In the genomic region with DNA sequence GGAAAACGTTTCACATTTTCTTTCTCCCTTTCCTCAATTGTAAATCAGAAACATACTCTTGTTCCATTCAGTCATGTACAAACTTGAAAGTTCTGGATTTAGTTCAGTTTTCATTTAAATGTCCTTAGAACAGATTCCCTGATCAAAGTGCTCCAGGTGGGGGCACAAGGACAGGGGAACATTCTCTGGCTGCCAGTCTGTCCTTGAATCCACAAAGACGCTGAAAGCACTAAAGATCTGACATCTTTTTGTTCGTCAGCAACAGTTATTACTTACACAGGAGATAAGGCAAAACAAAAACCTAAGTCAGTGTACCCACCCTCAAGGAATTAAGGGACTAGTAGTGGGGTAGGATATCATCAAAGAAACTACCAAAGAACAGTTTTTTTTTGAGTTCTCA, we compare ENCODE assay signal across 27 cellular contexts.
DNase-seq lines count a peak whose midpoint lies in the region; ATAC-seq and TF ChIP-seq lines count a peak whose summit lies in the region.
"Had no signal": no experiment of that assay in that cellular context is flagged by ENCODE, and none has a peak within 500 bp of the region (broad histone marks: within the 10 kb centered on the region; RNA-seq: fewer than 3 reads in every experiment).

No MANE protein-coding gene starts in this region.

- H3K23ac ChIP-seq in mesendoderm (ENCODE audit: low read length): no peak overlapping the region

- H2AK5ac ChIP-seq in mesendoderm (ENCODE audit: low read length): no peak overlapping the region

- H3K36me3 Mint-ChIP-seq in WTC11: peaks cover 46% of the 10 kb centered on the region
- peaks cover 18 to 30% of the 10 kb centered on the region in 2 donors for H3K36me3 Mint-ChIP-seq in stimulated activated naive B cell treated with anti-CD40 and anti-IgM and Interleukin-4, amounts not matched to agents 10 μg/mL and 1 μg/mL and 100 μg/mL, for 72 hours
- peaks cover 15% of the 10 kb centered on the region for H3K36me3 Mint-ChIP-seq in stimulated activated memory B cell treated with anti-CD40 and anti-IgM and Interleukin-4, amounts not matched to agents 10 μg/mL and 1 μg/mL and 100 μg/mL, for 72 hours

- no peak overlapping the region for H4K5ac ChIP-seq in mesendoderm (ENCODE audit: low read length)

- dilution Hi-C loops in mammary epithelial cell (cut with HindIII; ENCODE audit: low sequenced_read_pairs): no loop called here

- no peaks in the 10 kb centered on the region for H3K27me3 ChIP-seq in breast epithelium
- H3K27me3 ChIP-seq in mammary epithelial cell (ENCODE audit: insufficient read depth, low read length): no peaks in the 10 kb centered on the region
- no peaks in the 10 kb centered on the region for H3K27me3 ChIP-seq in mesendoderm (ENCODE audit: insufficient read depth, low read length, poor library complexity)
- H3K27me3 ChIP-seq in gastrocnemius medialis: no peaks in the 10 kb centered on the region
- H3K27me3 ChIP-seq: BE2C, SJCRH30 had no signal

- BruUV-seq in mammary epithelial cell (replicated peaks; lab: Mats Ljungman, UMichigan): no TSS peak

- no peak for TF ChIP-seq CTCF in breast epithelium (IDR thresholded peaks at IDR 0.05)
- no peak for TF ChIP-seq CTCF in mammary epithelial cell (conservative IDR thresholded peaks at IDR 0.05 in 1 of 2, IDR thresholded peaks at IDR 0.05 in 1 of 2; ENCODE audit: extremely low read depth in 1 of 2, insufficient read depth in 1 of 2, low read depth in 1 of 2, low read length in 2 of 2)
- no peak for TF ChIP-seq CTCF in WTC11 (IDR thresholded peaks at IDR 0.05)
- TF ChIP-seq CTCF in gastrocnemius medialis (IDR thresholded peaks at IDR 0.05 in 4 of 5, conservative IDR thresholded peaks at IDR 0.05 in 1 of 5): no peak

- in situ Hi-C loops in mammary epithelial cell (cut with MboI; ENCODE audit: low sequenced_read_pairs in 2 of 2) (no loop called here), gastrocnemius medialis (cut with MboI; ENCODE audit: low sequenced_read_pairs in 4 of 4) (loop anchor here in 1 of 4 donors (25.0 kb wide), 1 partner anchor 272 kb away; the partner anchor contains the start of gene FNDC3B)

- intact Hi-C loops in breast epithelium (cut with DNase I; ENCODE audit: low total_unique reads): no loop called here
- intact Hi-C loops in mammary epithelial cell (cut with micrococcal nuclease): no loop called here
- intact Hi-C loops in gastrocnemius medialis (cut with DNase I; ENCODE audit: low total_unique reads): no loop called here

- H2BK15ac ChIP-seq in mesendoderm (replicated peaks; ENCODE audit: low read depth): no peak overlapping the region

- no peaks in the 10 kb centered on the region for H3K9me3 ChIP-seq in breast epithelium
- no peaks in the 10 kb centered on the region for H3K9me3 ChIP-seq in mammary epithelial cell (replicated peaks; ENCODE audit: insufficient read depth, low read length)
- no peaks in the 10 kb centered on the region for H3K9me3 ChIP-seq in gastrocnemius medialis
- H3K9me3 ChIP-seq: BE2C, SJCRH30 had no signal

- no peak overlapping the region for H2AFZ ChIP-seq in mammary epithelial cell (ENCODE audit: low read depth, low read length)

- no peak overlapping the region for H3K4me2 ChIP-seq in mammary epithelial cell (ENCODE audit: insufficient read depth, low read depth, low read length)
- H3K4me2 ChIP-seq in mesendoderm (ENCODE audit: low read length): no peak overlapping the region

- CTCF ChIA-PET in mammary epithelial cell (lab: Charles Lee; ENCODE audit: low non-redundant PET) (no interaction called here), WTC11 (lab: Charles Lee) (interaction anchor here (1.5 kb wide), 1 partner anchor 23 kb away, joined by 5 read pairs; no protein-coding TSS in a partner anchor)

- H3K4me3 ChIP-seq in breast epithelium: no peak overlapping the region
- H3K4me3 ChIP-seq in mammary epithelial cell (replicated peaks in 1 of 3; ENCODE audit: insufficient read depth in 1 of 3, low read depth in 2 of 3, low read length in 3 of 3): no peak overlapping the region
- no peak overlapping the region for H3K4me3 ChIP-seq in mesendoderm (ENCODE audit: low read length)
- H3K4me3 ChIP-seq in gastrocnemius medialis: no peak overlapping the region
- H3K4me3 ChIP-seq: SJCRH30 had no signal

- H3K4ac ChIP-seq in mesendoderm (ENCODE audit: low read depth, low read length): no peak overlapping the region

- no peaks in the 10 kb centered on the region for H3K27me3 Mint-ChIP-seq in WTC11 (ENCODE audit: low read depth)
- no peaks in the 10 kb centered on the region for H3K27me3 Mint-ChIP-seq in stimulated activated naive B cell treated with anti-CD40 and anti-IgM and Interleukin-4, amounts not matched to agents 10 μg/mL and 1 μg/mL and 100 μg/mL, for 72 hours
- no peaks in the 10 kb centered on the region for H3K27me3 Mint-ChIP-seq in stimulated activated memory B cell treated with anti-CD40 and anti-IgM and Interleukin-4, amounts not matched to agents 10 μg/mL and 1 μg/mL and 100 μg/mL, for 72 hours

- no peak overlapping the region for H2BK5ac ChIP-seq in mesendoderm (ENCODE audit: low read length)

- ATAC-seq in WTC11 (no peak), gastrocnemius medialis (no peak)
- ATAC-seq in stimulated activated naive B cell treated with anti-CD40 and anti-IgM and Interleukin-4, amounts not matched to agents 10 μg/mL and 1 μg/mL and 100 μg/mL, for 72 hours (replicated peaks): no peak
- no peak for ATAC-seq in stimulated activated memory B cell treated with anti-CD40 and anti-IgM and Interleukin-4, amounts not matched to agents 10 μg/mL and 1 μg/mL and 100 μg/mL, for 72 hours
- ATAC-seq: PC-3, Right ventricle myocardium inferior had no signal

- peak overlapping the region; percentile 55 to 56 for H3K27ac ChIP-seq in breast epithelium
- H3K27ac ChIP-seq in mammary epithelial cell (ENCODE audit: insufficient read depth, low read depth, low read length): no peak overlapping the region
- H3K27ac ChIP-seq in mesendoderm (ENCODE audit: low read depth, low read length): no peak overlapping the region
- H3K27ac ChIP-seq in gastrocnemius medialis: peak overlapping the region in 1 of 4 donors; percentile 1
- H3K27ac ChIP-seq: SJCRH30 had no signal

- no peak overlapping the region for H3K18ac ChIP-seq in mesendoderm (ENCODE audit: low read length)

- H4K20me1 ChIP-seq in mammary epithelial cell (ENCODE audit: insufficient read depth, low read length): no peaks in the 10 kb centered on the region

- H3K9ac ChIP-seq in mammary epithelial cell (ENCODE audit: insufficient read depth, low read length): no peak overlapping the region
- no peak overlapping the region for H3K9ac ChIP-seq in mesendoderm (ENCODE audit: low read length)

- POLR2A ChIA-PET in WTC11 (lab: Charles Lee): no interaction called here

- H3K79me2 ChIP-seq in mammary epithelial cell (ENCODE audit: insufficient read depth, low read length) (peaks cover 4% of the 10 kb centered on the region), mesendoderm (ENCODE audit: control insufficient read depth, insufficient read depth, low read length) (no peaks in the 10 kb centered on the region)

- H3K4me3 Mint-ChIP-seq in WTC11: no peak overlapping the region
- H3K4me3 Mint-ChIP-seq in stimulated activated naive B cell treated with anti-CD40 and anti-IgM and Interleukin-4, amounts not matched to agents 10 μg/mL and 1 μg/mL and 100 μg/mL, for 72 hours: no peak overlapping the region
- no peak overlapping the region for H3K4me3 Mint-ChIP-seq in stimulated activated memory B cell treated with anti-CD40 and anti-IgM and Interleukin-4, amounts not matched to agents 10 μg/mL and 1 μg/mL and 100 μg/mL, for 72 hours
- H3K4me3 Mint-ChIP-seq: CD14-positive monocyte; CD8-positive, alpha-beta memory T cell had no signal

- WGBS in mammary epithelial cell (ENCODE audit: low coverage, missing lambda C conversion rate): 30% methylated on average over 3 of the region's 3 CpGs
- no CpG with 5 or more reads among the region's 3 CpGs for WGBS in mesendoderm (ENCODE audit: extremely low coverage, insufficient coverage, low lambda C conversion rate)

- H3K4me1 Mint-ChIP-seq in WTC11: peaks cover 32% of the 10 kb centered on the region
- no peaks in the 10 kb centered on the region for H3K4me1 Mint-ChIP-seq in stimulated activated naive B cell treated with anti-CD40 and anti-IgM and Interleukin-4, amounts not matched to agents 10 μg/mL and 1 μg/mL and 100 μg/mL, for 72 hours
- no peaks in the 10 kb centered on the region for H3K4me1 Mint-ChIP-seq in stimulated activated memory B cell treated with anti-CD40 and anti-IgM and Interleukin-4, amounts not matched to agents 10 μg/mL and 1 μg/mL and 100 μg/mL, for 72 hours
- H3K4me1 Mint-ChIP-seq: CD14-positive monocyte; CD8-positive, alpha-beta memory T cell had no signal

- no peak overlapping the region for H3K56ac ChIP-seq in mesendoderm (ENCODE audit: low read length)

- no peaks in the 10 kb centered on the region for H3K9me3 Mint-ChIP-seq in WTC11
- H3K9me3 Mint-ChIP-seq in stimulated activated naive B cell treated with anti-CD40 and anti-IgM and Interleukin-4, amounts not matched to agents 10 μg/mL and 1 μg/mL and 100 μg/mL, for 72 hours: no peaks in the 10 kb centered on the region
- H3K9me3 Mint-ChIP-seq in stimulated activated memory B cell treated with anti-CD40 and anti-IgM and Interleukin-4, amounts not matched to agents 10 μg/mL and 1 μg/mL and 100 μg/mL, for 72 hours: no peaks in the 10 kb centered on the region
- H3K9me3 Mint-ChIP-seq: CD14-positive monocyte; CD8-positive, alpha-beta memory T cell had no signal

- no peak overlapping the region for H2BK120ac ChIP-seq in mesendoderm (ENCODE audit: low read depth, low read length)

- H3K4me1 ChIP-seq in breast epithelium: no peaks in the 10 kb centered on the region
- H3K4me1 ChIP-seq in mammary epithelial cell (ENCODE audit: insufficient read depth, low read length): peaks cover 44% of the 10 kb centered on the region
- H3K4me1 ChIP-seq in mesendoderm (ENCODE audit: control insufficient read depth, low read depth, low read length): no peaks in the 10 kb centered on the region
- H3K4me1 ChIP-seq in gastrocnemius medialis: peaks cover 32 to 35% of the 10 kb centered on the region in 2 donors

- H3K36me3 ChIP-seq in breast epithelium (no peaks in the 10 kb centered on the region), mammary epithelial cell (ENCODE audit: insufficient read depth, low read length) (peaks cover 15% of the 10 kb centered on the region), mesendoderm (ENCODE audit: control insufficient read depth, insufficient read depth, low read length) (peaks cover 1% of the 10 kb centered on the region), gastrocnemius medialis (peaks cover 0 to 53% of the 10 kb centered on the region in 2 donors)

- TF ChIP-seq POLR2A in breast epithelium (IDR thresholded peaks at IDR 0.05): no peak
- no peak for TF ChIP-seq POLR2A in gastrocnemius medialis (IDR thresholded peaks at IDR 0.05)

- no peak overlapping the region for H4K8ac ChIP-seq in mesendoderm (ENCODE audit: low read depth, low read length)

- no peaks in the 10 kb centered on the region for H3K79me1 ChIP-seq in mesendoderm (ENCODE audit: low read length)

- H3K27ac Mint-ChIP-seq in WTC11: peak overlapping the region; percentile 61; the same call in 1 of the 2 replicates
- H3K27ac Mint-ChIP-seq in stimulated activated naive B cell treated with anti-CD40 and anti-IgM and Interleukin-4, amounts not matched to agents 10 μg/mL and 1 μg/mL and 100 μg/mL, for 72 hours: peak overlapping the region; percentile 31
- H3K27ac Mint-ChIP-seq in stimulated activated memory B cell treated with anti-CD40 and anti-IgM and Interleukin-4, amounts not matched to agents 10 μg/mL and 1 μg/mL and 100 μg/mL, for 72 hours: no peak overlapping the region

- DNase-seq in breast epithelium (ENCODE audit: low spot score in 2 of 2) (no peak), mammary epithelial cell (no peak), WTC11 (ENCODE audit: low spot score) (no peak), mesendoderm (peak; percentile 22), gastrocnemius medialis (no peak), NCI-H1436 treated with DMSO at 0.1 percent for 48 hours (lab: John Stamatoyannopoulos, UW) (no peak)
- DNase-seq in stimulated activated naive B cell treated with anti-CD40 and anti-IgM and Interleukin-4, amounts not matched to agents 10 μg/mL and 1 μg/mL and 100 μg/mL, for 72 hours: no peak
- DNase-seq: 8988T; ACHN; BE2C; Calu3; CD8-positive, alpha-beta memory T cell; DND-41; HCEC 1CT; Karpas-422; NCI-H1092; NCI-H1417 treated with DMSO at 0.1 percent for 48 hours; NCI-H187; NCI-H2171 treated with DMSO at 0.1 percent for 48 hours; NCI-H345; NCI-H510A treated with DMSO at 0.1 percent for 48 hours; NCI-H748 treated with DMSO at 0.1 percent for 48 hours; PC-3; SJCRH30 had no signal

Comparison
In these comparisons a context has a peak if more than half of its experiments do, and no peak if none do; other contexts are left out.
1. H3K27ac ChIP-seq: peak in breast epithelium (2 of 2); none in mammary epithelial cell (single experiment) and mesendoderm (single experiment).